1 cellular context compared by ENCODE assay signal in the genomic region with DNA sequence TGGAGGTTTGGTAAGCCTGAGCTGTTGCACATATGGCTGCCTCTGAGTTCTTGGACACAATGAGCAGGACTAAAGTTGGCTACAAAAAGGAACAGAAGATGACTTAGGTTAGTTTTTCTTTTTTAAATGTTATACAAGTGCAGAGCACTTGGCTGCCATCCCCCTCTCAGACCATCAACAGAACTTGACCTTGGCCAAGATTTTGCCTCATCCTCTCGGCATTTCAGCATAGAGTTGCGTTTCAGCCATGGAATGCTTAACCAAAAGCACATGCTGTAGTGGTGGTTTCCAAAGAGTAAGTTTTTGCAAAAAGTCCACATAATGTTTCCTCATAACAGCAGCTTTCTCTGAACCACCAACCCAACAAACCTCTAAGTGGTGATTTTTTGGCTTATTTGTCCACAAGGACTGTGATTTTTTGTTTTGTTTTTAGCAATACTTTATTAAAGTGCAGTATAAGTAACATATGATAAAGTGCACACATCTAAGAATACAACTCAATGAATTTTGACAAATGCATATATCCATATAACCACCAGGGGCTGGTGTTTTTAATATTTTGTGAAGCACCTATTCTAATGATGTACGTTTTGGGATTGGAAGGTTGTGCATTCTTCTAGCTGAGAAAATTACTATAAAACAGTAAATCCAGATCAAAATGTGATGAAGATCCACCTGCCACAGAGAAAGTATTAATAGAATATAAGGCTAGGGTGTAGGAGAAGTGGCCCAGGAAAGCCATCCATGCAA.
TF ChIP-seq lines count a peak whose summit lies in the region.

No MANE protein-coding gene starts in this region.

TF ChIP-seq in GM12878, 131 proteins besides CTCF, POLR2A, EP300 and RAD21:
- TF ChIP-seq ZBTB11 (CRISPR knock-in tag; IDR thresholded peaks at IDR 0.05) (no peak), SMC3 (IDR thresholded peaks at IDR 0.05; ENCODE audit: borderline replicate concordance, low read length) (peak; percentile 26; the same call in 1 of the 2 replicates), REST (IDR thresholded peaks at IDR 0.05; ENCODE audit: low read depth, low read length) (no peak)
